Comparison of ENCODE assay signal across 8 cellular contexts in genomic region chr17:48101012-48101720, GRCh38. TPM values are rescaled to one million over a fixed set of nuclear protein-coding genes. Genes with fewer than 3 reads are reported as not detected.
DNase-seq lines count a peak whose midpoint lies in the region; ATAC-seq, FAIRE-seq and TF ChIP-seq lines count a peak whose summit lies in the region.

Gene CBX1, minus strand, starts transcription at chr17:48101478. Its CDS starts 24,474 bp downstream, at chr17:48077004.

- no peak for FAIRE-seq in urothelium cell line (lab: Jason Lieb, UNC)

- no peak for TF ChIP-seq POLR2A in GM18505 (IDR thresholded peaks at IDR 0.05; ENCODE audit: borderline replicate concordance, extremely low read depth, insufficient read depth, insufficient read length)

- H3K27me3 ChIP-seq in right cardiac atrium (ENCODE audit: control insufficient read depth, insufficient read depth): no peaks in the 10 kb centered on the region

- peak within 1 kb of the TSS; percentile 93 for H3K27ac ChIP-seq in right cardiac atrium (ENCODE audit: low read length)

- no peaks in the 10 kb centered on the region for H3K9me3 ChIP-seq in right cardiac atrium (ENCODE audit: control insufficient read depth, low read length)

- WGBS in right cardiac atrium: under 1% methylated on average over 79 of the region's 79 CpGs

- ATAC-seq in GM18505 (IDR thresholded peaks at IDR 0.05; ENCODE audit: unreplicated experiment) (peak; percentile 84), HG02970 (IDR thresholded peaks at IDR 0.05; ENCODE audit: low FRiP score, unreplicated experiment) (peak; percentile 94), right cardiac atrium (peak; percentile 99)

- H3K4me3 ChIP-seq in right cardiac atrium (ENCODE audit: low read length): peak within 1 kb of the TSS; percentile 97

- peak; percentile 92 to 96 for DNase-seq in NCI-H1930 (lab: John Stamatoyannopoulos, UW)
- DNase-seq in anterior cingulate cortex (lab: John Stamatoyannopoulos, UW): peak; percentile 36 to 97 (median 93)
- peak; percentile 96 to 99 (median 98) for DNase-seq in right cardiac atrium
- DNase-seq in pulmonary artery endothelial cell (ENCODE audit: low read depth, low spot score): peak; percentile 83
- DNase-seq in urothelium cell line (ENCODE audit: low spot score): peak; percentile 95

- H3K4me1 ChIP-seq in right cardiac atrium (ENCODE audit: control insufficient read depth, insufficient read depth, low read length): no peaks in the 10 kb centered on the region

- intact Hi-C loops in T-helper 2 cell treated with Interferon-gamma antibody and Interleukin-4, amounts not matched to agents 100 ng/mL and 5 ng/mL, for 36 hours (cut with micrococcal nuclease): loop anchor here (2.0 to 10.0 kb wide), 4 partner anchors 52 to 734 kb away; partner anchors contain the start of genes CALCOCO2, CDK5RAP3, NFE2L1 and PNPO
- intact Hi-C loops in right cardiac atrium (cut with DNase I): loop anchor here in 1 of 4 donors (10.0 kb wide), 1 partner anchor 76 kb away; no protein-coding TSS in a partner anchor

RNA-seq across cellular contexts. Expression of gene CBX1, which starts in this region (rescaled TPM):
- total RNA-seq in T-helper 2 cell treated with Interferon-gamma antibody and Interleukin-4, amounts not matched to agents 100 ng/mL and 5 ng/mL, for 36 hours: 65.2 and 66.0 TPM in 2 replicates
- total RNA-seq in right cardiac atrium: 10 to 100 TPM; 29.2 to 37.9 (median 34.5) TPM
- 31.1 TPM for polyA plus RNA-seq in right cardiac atrium
- total RNA-seq in pulmonary artery endothelial cell: 57.9 and 74.0 TPM in 2 replicates

Comparison
In these comparisons a context has a peak if more than half of its experiments do, and no peak if none do; other contexts are left out.
1. Peak in every context shown above with its lines: DNase-seq, ATAC-seq, H3K4me3 ChIP-seq and H3K27ac ChIP-seq.